In the genomic region with DNA sequence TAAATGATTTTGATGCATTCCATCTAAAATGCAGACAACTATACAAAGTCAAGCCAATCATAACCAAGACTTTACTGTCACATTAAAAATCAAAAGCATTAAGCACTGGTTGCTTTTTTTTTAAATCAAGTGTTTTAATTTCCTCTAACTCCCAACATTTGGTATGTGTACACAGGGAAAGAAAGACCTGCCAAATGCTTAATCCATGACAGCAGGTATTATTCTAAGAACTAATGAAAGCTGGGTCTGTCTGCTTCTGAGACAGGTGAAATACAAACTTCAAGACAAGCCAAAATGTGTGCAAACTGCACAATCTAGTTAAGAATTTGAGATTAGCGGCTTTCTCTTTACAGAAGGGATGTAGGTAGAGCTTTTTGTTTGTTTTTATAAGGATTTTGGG, we compare ENCODE assay signal across 7 cellular contexts.
"Had no signal": no experiment of that assay in that cellular context is flagged by ENCODE, and none has a peak within 500 bp of the region (broad histone marks: within the 10 kb centered on the region; RNA-seq: fewer than 3 reads in every experiment).

No MANE protein-coding gene starts in this region.

- FAIRE-seq: HepG2, HTR-8/SVneo, K562 had no signal

- H3K27ac ChIP-seq: HL-60 had no signal

- H3K4me3 ChIP-seq: K562 had no signal

- ATAC-seq: HepG2, K562 had no signal

- DNase-seq: IMR-90, KBM-7, KG1 had no signal
